20 cellular contexts compared by ENCODE assay signal in genomic region chr4:94484818-94485217, GRCh38. TPM values are rescaled to one million over a fixed set of nuclear protein-coding genes. Genes with fewer than 3 reads are reported as not detected.
DNase-seq lines count a peak whose midpoint lies in the region; ATAC-seq, FAIRE-seq and TF ChIP-seq lines count a peak whose summit lies in the region.
"Had no signal": no experiment of that assay in that cellular context is flagged by ENCODE, and none has a peak within 500 bp of the region (broad histone marks: within the 10 kb centered on the region; RNA-seq: fewer than 3 reads in every experiment).

No MANE protein-coding gene starts in this region.

- intact Hi-C loops in CD14-positive monocyte (cut with micrococcal nuclease): no loop called here
- intact Hi-C loops in K562 (cut with micrococcal nuclease): loop anchor here (5.0 kb wide), 2 partner anchors 47 to 67 kb away; no protein-coding TSS in a partner anchor

- no peak overlapping the region for H3K4me3 ChIP-seq in K562
- H3K4me3 ChIP-seq: SJSA1 had no signal

- peak; percentile 41 for ATAC-seq in K562
- ATAC-seq in activated naive CD8-positive, alpha-beta T cell treated with anti-CD3 and anti-CD28 coated beads, Interleukin-2, amount 50 U/mL, for 24 hours: no peak
- no peak for ATAC-seq in GM18505 (IDR thresholded peaks at IDR 0.05; ENCODE audit: unreplicated experiment)

- FAIRE-seq in K562 (lab: Jason Lieb, UNC): no peak
- FAIRE-seq: G401.6, GM19239 had no signal

- H3K4me1 Mint-ChIP-seq in CD14-positive monocyte (peaks cover 24% of the 10 kb centered on the region), HFFc6 (ENCODE audit: low read depth) (peaks cover 83% of the 10 kb centered on the region), nephron progenitor cell (peaks cover 16% of the 10 kb centered on the region)
- H3K4me1 Mint-ChIP-seq in activated naive CD8-positive, alpha-beta T cell treated with anti-CD3 and anti-CD28 coated beads, Interleukin-2, amount 50 U/mL, for 24 hours: peaks cover 3% of the 10 kb centered on the region

- H4K20me1 ChIP-seq in K562 (replicated peaks; ENCODE audit: control insufficient read depth, insufficient read depth, low read length): no peaks in the 10 kb centered on the region

- CTCF ChIA-PET in K562 (lab: Yijun Ruan, JAX; ENCODE audit: low intra/inter-chr PET ratio): no interaction called here

- H3K27ac Mint-ChIP-seq in CD14-positive monocyte (peak overlapping the region in 5 of 7 donors; percentile 61 to 92 (median 76)), HFFc6 (peak overlapping the region; percentile 16; the same call in 1 of the 2 replicates), nephron progenitor cell (peak overlapping the region; percentile 13)
- no peak overlapping the region for H3K27ac Mint-ChIP-seq in activated naive CD8-positive, alpha-beta T cell treated with anti-CD3 and anti-CD28 coated beads, Interleukin-2, amount 50 U/mL, for 24 hours

- H3K9me1 ChIP-seq in K562 (ENCODE audit: control insufficient read depth, insufficient read depth, low read length): no peaks in the 10 kb centered on the region

- TF ChIP-seq POLR2A in K562 (conservative IDR thresholded peaks at IDR 0.05): no peak
- no peak for TF ChIP-seq POLR2A in GM18505 (IDR thresholded peaks at IDR 0.05; ENCODE audit: borderline replicate concordance, extremely low read depth, insufficient read depth, insufficient read length)

- BruUV-seq in K562 (replicated peaks; lab: Mats Ljungman, UMichigan): no TSS peak

- TF ChIP-seq CTCF in CD14-positive monocyte (IDR thresholded peaks at IDR 0.05) (no peak), HFFc6 (IDR thresholded peaks at IDR 0.05) (no peak), K562 (IDR thresholded peaks at IDR 0.05 in 2 of 3, conservative IDR thresholded peaks at IDR 0.05 in 1 of 3; ENCODE audit: insufficient read depth in 2 of 3, low read depth in 1 of 3, low read length in 3 of 3) (no peak), nephron progenitor cell (IDR thresholded peaks at IDR 0.05) (no peak)

- DNase-seq in CD14-positive monocyte (ENCODE audit: low spot score): no peak
- no peak for DNase-seq in HFFc6
- DNase-seq in K562 (ENCODE audit: extremely low read depth in 1 of 4, low spot score in 3 of 4): peak in 3 of 4 experiments; percentile 23 to 32 (median 27)
- DNase-seq in nephron progenitor cell: no peak
- no peak for DNase-seq in activated gamma-delta T cell treated with Interleukin-2 at 50 U/mL for 16 hours
- DNase-seq in central memory CD4-positive, alpha-beta T cell: no peak
- DNase-seq in activated naive CD8-positive, alpha-beta T cell treated with anti-CD3 and anti-CD28 coated beads, Interleukin-2, amount 50 U/mL, for 24 hours: no peak
- DNase-seq: ACHN, DND-41, GOT3, NCI-H1436, NCI-H2029, NCI-H345, NCI-H524 treated with DMSO at 0.1 percent for 48 hours had no signal

- H3K4me1 ChIP-seq in K562 (replicated peaks in 1 of 2; ENCODE audit: control insufficient read depth in 2 of 2, insufficient read depth in 2 of 2, low read length in 2 of 2): peaks cover 0 to 22% of the 10 kb centered on the region in 2 experiments; a peak in 3 of 5 replicates

- peaks cover 76% of the 10 kb centered on the region for H3K79me2 ChIP-seq in K562 (ENCODE audit: control insufficient read depth, insufficient read depth, low read length)

- H3K36me3 Mint-ChIP-seq in CD14-positive monocyte (peaks cover 6% of the 10 kb centered on the region in 2 donors), HFFc6 (ENCODE audit: low read depth) (peaks cover 26% of the 10 kb centered on the region), nephron progenitor cell (ENCODE audit: low read depth) (peaks cover 15% of the 10 kb centered on the region)
- no peaks in the 10 kb centered on the region for H3K36me3 Mint-ChIP-seq in activated naive CD8-positive, alpha-beta T cell treated with anti-CD3 and anti-CD28 coated beads, Interleukin-2, amount 50 U/mL, for 24 hours (ENCODE audit: low read depth)

- peak overlapping the region; percentile 80 for H2AFZ ChIP-seq in K562 (ENCODE audit: low read depth, low read length)

- no peak overlapping the region for H3K4me3 Mint-ChIP-seq in CD14-positive monocyte
- H3K4me3 Mint-ChIP-seq in HFFc6: no peak overlapping the region
- no peak overlapping the region for H3K4me3 Mint-ChIP-seq in nephron progenitor cell
- H3K4me3 Mint-ChIP-seq in activated naive CD8-positive, alpha-beta T cell treated with anti-CD3 and anti-CD28 coated beads, Interleukin-2, amount 50 U/mL, for 24 hours: no peak overlapping the region

- no peak for TF ChIP-seq EP300 in K562 (IDR thresholded peaks at IDR 0.05; ENCODE audit: low read length)

- H3K9me3 ChIP-seq in K562 (replicated peaks; ENCODE audit: control insufficient read depth, insufficient read depth, low read depth, low read length): no peaks in the 10 kb centered on the region
- H3K9me3 ChIP-seq: SJSA1 had no signal

- no peak for TF ChIP-seq RAD21 in K562 (CRISPR knock-in tag; conservative IDR thresholded peaks at IDR 0.05 in 1 of 2, IDR thresholded peaks at IDR 0.05 in 1 of 2)

- H3K9ac ChIP-seq in K562 (ENCODE audit: insufficient read depth in 1 of 2, low read depth in 2 of 2, low read length in 2 of 2): peak overlapping the region in 1 of 2 experiments; percentile 73; a peak in 2 of 4 replicates
- H3K9ac ChIP-seq: KMS-11 had no signal

- no peaks in the 10 kb centered on the region for H3K27me3 ChIP-seq in K562 (ENCODE audit: control insufficient read depth in 2 of 2, insufficient read depth in 2 of 2, low read length in 2 of 2)
- H3K27me3 ChIP-seq: SJSA1 had no signal

- H3K36me3 ChIP-seq in K562 (ENCODE audit: control insufficient read depth, insufficient read depth, low read length): no peaks in the 10 kb centered on the region

- in situ Hi-C loops in K562 (cut with MboI): no loop called here

- peaks cover 0 to 2% (median 0%) of the 10 kb centered on the region in 7 donors for H3K9me3 Mint-ChIP-seq in CD14-positive monocyte
- no peaks in the 10 kb centered on the region for H3K9me3 Mint-ChIP-seq in HFFc6
- H3K9me3 Mint-ChIP-seq in nephron progenitor cell: no peaks in the 10 kb centered on the region
- no peaks in the 10 kb centered on the region for H3K9me3 Mint-ChIP-seq in activated naive CD8-positive, alpha-beta T cell treated with anti-CD3 and anti-CD28 coated beads, Interleukin-2, amount 50 U/mL, for 24 hours

- WGBS in K562 (ENCODE audit: insufficient coverage, low coverage, missing lambda C conversion rate): 25% methylated on average over 2 of the region's 2 CpGs

- POLR2A ChIA-PET in K562 (lab: Yijun Ruan, JAX): no interaction called here

- peak overlapping the region; percentile 86 for H3K27ac ChIP-seq in K562 (ENCODE audit: extremely low read depth, low read depth, low read length)
- H3K27ac ChIP-seq: C4-2B, KMS-11, SJSA1 had no signal

- H3K4me2 ChIP-seq in K562 (ENCODE audit: insufficient read depth, low read length): peak overlapping the region; percentile 66
- H3K4me2 ChIP-seq: KMS-11 had no signal

- H3K27me3 Mint-ChIP-seq in CD14-positive monocyte (ENCODE audit: low read depth in 3 of 3) (peaks cover 0 to 1% (median 0%) of the 10 kb centered on the region in 3 donors), HFFc6 (ENCODE audit: insufficient read depth) (no peaks in the 10 kb centered on the region), nephron progenitor cell (ENCODE audit: low read depth, poor library complexity) (no peaks in the 10 kb centered on the region)
- no peaks in the 10 kb centered on the region for H3K27me3 Mint-ChIP-seq in activated naive CD8-positive, alpha-beta T cell treated with anti-CD3 and anti-CD28 coated beads, Interleukin-2, amount 50 U/mL, for 24 hours

TF ChIP-seq in K562, 482 proteins besides CTCF, POLR2A, EP300 and RAD21 (continues in another document):
- TF ChIP-seq HCFC1 (IDR thresholded peaks at IDR 0.05; ENCODE audit: low read depth, low read length) (no peak), TGIF2 (CRISPR knock-in tag; IDR thresholded peaks at IDR 0.05) (no peak), ZFX (CRISPR knock-in tag; IDR thresholded peaks at IDR 0.05) (no peak), RBM25 (IDR thresholded peaks at IDR 0.05; ENCODE audit: low read depth, low read length, severe bottlenecking) (no peak), MYBL2 (IDR thresholded peaks at IDR 0.05; ENCODE audit: low read depth) (no peak), MYBL2 (CRISPR knock-in tag; IDR thresholded peaks at IDR 0.05; ENCODE audit: borderline replicate concordance) (no peak), TOE1 (IDR thresholded peaks at IDR 0.05; ENCODE audit: borderline replicate concordance) (peak; percentile 93), TOE1 (CRISPR knock-in tag; IDR thresholded peaks at IDR 0.05; ENCODE audit: borderline replicate concordance, low read depth) (no peak), PTRF (tag; IDR thresholded peaks at IDR 0.05) (no peak), KDM1A (IDR thresholded peaks at IDR 0.05) (no peak), DACH1 (IDR thresholded peaks at IDR 0.05; ENCODE audit: partially characterized antibody) (no peak)

RNA-seq across cellular contexts. Expression of gene PDLIM5, which starts 33.1 kb away (rescaled TPM):
- polyA plus RNA-seq in CD14-positive monocyte: 100 to 1,000 TPM in 1 of 2 donors, 10 to 100 TPM in 1; 80.9 to 105 TPM
- 100 to 1,000 TPM; 152 to 240 (median 171) TPM for total RNA-seq in HFFc6 (2021; fragmentation: NEBNext Ultra II Directional; extraction: Animal tissue kit (Norgen Biotek cat#: 25700))
- total RNA-seq in K562 (2011; cell fraction: chromatin; rRNA removed; ENCODE audit: low replicate concordance): 262 and 263 TPM in 2 replicates
- 100 and 103 TPM in 2 replicates for total RNA-seq in K562 (2011; cell fraction: nucleolus; rRNA removed)
- 170 and 292 TPM in 2 replicates for total RNA-seq in K562 (2011; cell fraction: nucleoplasm; rRNA removed)
- 36.9 and 48.3 TPM in 2 replicates for total RNA-seq in K562 (2014; rRNA removed)
- total RNA-seq in K562 (2014; rRNA removed; fragmentation: Illumina TruSeq; extraction: Trizol): 79.8 and 82.1 TPM in 2 replicates
- 58.5 and 62.5 TPM in 2 replicates for total RNA-seq in K562 (2015; rRNA removed; fragmentation: Illumina TruSeq; extraction: Trizol)
- total RNA-seq in K562 (2021): 89.9 and 97.5 TPM in 2 replicates
- 100 and 126 TPM in 2 replicates for polyA plus RNA-seq in K562 (2011; rRNA removed)
- polyA plus RNA-seq in K562 (2011; cell fraction: cytosol; rRNA removed): 84.4 and 144 TPM in 2 replicates
- 60.0 and 82.0 TPM in 2 replicates for polyA plus RNA-seq in K562 (2011; cell fraction: nucleus; rRNA removed)
- polyA plus RNA-seq in K562 (2012): 42.7 and 55.2 TPM in 2 replicates
- polyA plus RNA-seq in K562 (2014; fragmentation: Illumina TruSeq; extraction: Trizol): 117 and 127 TPM in 2 replicates
- polyA plus RNA-seq in K562 (2014; fragmentation: Nextera tagmentation; extraction: Ambion mirVana): 10 to 100 TPM; 42.2 to 55.8 TPM
- 39.0 and 47.9 TPM in 2 replicates for polyA plus RNA-seq in K562 (2014; rRNA removed)
- polyA minus RNA-seq in K562 (2011; rRNA and poly(A)+ RNA removed): 213 and 326 TPM in 2 replicates
- 60.9 and 98.0 TPM in 2 replicates for polyA minus RNA-seq in K562 (2011; cell fraction: cytosol; rRNA and poly(A)+ RNA removed)
- polyA minus RNA-seq in K562 (2011; cell fraction: nucleus; rRNA and poly(A)+ RNA removed): 172 and 173 TPM in 2 replicates

Comparison
In these comparisons a context has a peak if more than half of its experiments do, and no peak if none do; other contexts are left out.
1. DNase-seq: peak in K562 (3 of 4); none in CD14-positive monocyte (single experiment), HFFc6 (single experiment), nephron progenitor cell (single experiment), activated gamma-delta T cell treated with Interleukin-2 at 50 U/mL for 16 hours (single experiment), central memory CD4-positive, alpha-beta T cell (single experiment) and activated naive CD8-positive, alpha-beta T cell treated with anti-CD3 and anti-CD28 coated beads, Interleukin-2, amount 50 U/mL, for 24 hours (single experiment).